In genomic region chr9:14277202-14277601, GRCh38 we compare ENCODE assay signal across 14 cellular contexts. TPM values are rescaled to one million over a fixed set of nuclear protein-coding genes. Genes with fewer than 3 reads are reported as not detected.
DNase-seq lines count a peak whose midpoint lies in the region; ATAC-seq lines count a peak whose summit lies in the region.
"Had no signal": no experiment of that assay in that cellular context is flagged by ENCODE, and none has a peak within 500 bp of the region (broad histone marks: within the 10 kb centered on the region; RNA-seq: fewer than 3 reads in every experiment).

No MANE protein-coding gene starts in this region.

- ATAC-seq in HG03442 (IDR thresholded peaks at IDR 0.05; ENCODE audit: unreplicated experiment) = no peak
- ATAC-seq: left colon had no signal

- intact Hi-C loops in posterior vena cava (cut with DNase I) = no loop called here

- DNase-seq in Daoy (ENCODE audit: low read depth) (peak; percentile 72), NCI-H69 (lab: John Stamatoyannopoulos, UW) (peak; percentile 23), epithelial cell of prostate (ENCODE audit: low read depth, low spot score) (peak; percentile 85), myocyte (ENCODE audit: low read depth) (peak; percentile 67), HUDEP-2 (lab: John Stamatoyannopoulos, UW; ENCODE audit: unreplicated experiment in 76 of 76) (no peak), GF-D8 (lab: John Stamatoyannopoulos, UW) (no peak), posterior vena cava (ENCODE audit: low spot score) (no peak)
- DNase-seq: effector CD4-positive, alpha-beta T cell; left colon; stimulated activated CD4-positive, alpha-beta T cell treated with anti-CD3 and anti-CD28 coated beads, Interleukin-12 subunit alpha, Interleukin-12 subunit beta, amount 100 ng/mL, for 4 hours had no signal

- H3K27ac ChIP-seq in epithelial cell of prostate = peak overlapping the region; percentile 66
- H3K27ac ChIP-seq: HL-60 had no signal

RNA-seq across cellular contexts. Expression of gene NFIB, which starts 36.7 kb away (rescaled TPM):
- 16.5 and 19.4 TPM in 2 replicates for total RNA-seq in Daoy (2014; rRNA removed; shearing (Covaris generic))
- 8.9 and 9.1 TPM in 2 replicates for total RNA-seq in myocyte
- polyA plus RNA-seq in myocyte (2012) = 7.0 TPM
- 100 to 1,000 TPM; 230 to 305 TPM for total RNA-seq in posterior vena cava
- total RNA-seq: T-helper 2 cell treated with Interferon-gamma antibody and Interleukin-4, amounts not matched to agents 100 ng/mL and 5 ng/mL, for 36 hours had no signal
- polyA plus RNA-seq: CD14-positive monocyte had no signal

Comparison
In these comparisons a context has a peak if more than half of its experiments do, and no peak if none do; other contexts are left out.
1. DNase-seq: peak in Daoy (single experiment), NCI-H69 (single experiment), epithelial cell of prostate (single experiment) and myocyte (single experiment); none in HUDEP-2 (0 of 76), GF-D8 (single experiment) and posterior vena cava (single experiment).
2. RNA of gene NFIB, which starts 36.7 kb away (total RNA-seq): 230 to 305 TPM in posterior vena cava; 16.5 to 19.4 TPM in Daoy and 8.9 to 9.1 TPM in myocyte; every median in the first group is over 10 times any median in the second.